In genomic region chr1:156490401-156491032, GRCh38 we compare ENCODE assay signal across 8 cellular contexts. TPM values are rescaled to one million over a fixed set of nuclear protein-coding genes. Genes with fewer than 3 reads are reported as not detected.
DNase-seq lines count a peak whose midpoint lies in the region; ATAC-seq and TF ChIP-seq lines count a peak whose summit lies in the region.

No MANE protein-coding gene starts in this region.

- H3K27me3 ChIP-seq in Karpas-422 (ENCODE audit: low read length) (no peaks in the 10 kb centered on the region), muscle layer of duodenum (ENCODE audit: low read depth, low read length) (no peaks in the 10 kb centered on the region)

- H3K4me2 ChIP-seq in Karpas-422 (ENCODE audit: low read depth, low read length, poor library complexity, severe bottlenecking), result peak overlapping the region; percentile 79

- peaks cover 15% of the 10 kb centered on the region; the same call in 1 of the 2 replicates for H4K20me1 ChIP-seq in Karpas-422 (ENCODE audit: insufficient read depth, low read depth, low read length)

- DNase-seq in AG20443 (ENCODE audit: low spot score) (peak; percentile 64), Karpas-422 (peak; percentile 70), choroid plexus epithelial cell (ENCODE audit: low read depth) (no peak), COLO829 (ENCODE audit: low spot score) (no peak), NCI-H2029 (lab: John Stamatoyannopoulos, UW) (no peak)
- no peak for DNase-seq in activated CD4-positive, CD25-positive, alpha-beta regulatory T cell (lab: John Stamatoyannopoulos, UW)

- TF ChIP-seq CTCF in choroid plexus epithelial cell (conservative IDR thresholded peaks at IDR 0.05; ENCODE audit: low read depth, low read length), result peak; percentile 41

- H3K9ac ChIP-seq in Karpas-422 (ENCODE audit: low read length), result peak overlapping the region; percentile 80

- no peak for ATAC-seq in HG02870 (IDR thresholded peaks at IDR 0.05; ENCODE audit: unreplicated experiment)

- no peaks in the 10 kb centered on the region for H3K9me3 ChIP-seq in Karpas-422 (ENCODE audit: low read length)
- H3K9me3 ChIP-seq in muscle layer of duodenum (ENCODE audit: control insufficient read depth in 1 of 2, low read length in 2 of 2), result no peaks in the 10 kb centered on the region

- no peaks in the 10 kb centered on the region for H3K36me3 ChIP-seq in Karpas-422 (ENCODE audit: insufficient read depth, low read length)
- H3K36me3 ChIP-seq in muscle layer of duodenum (ENCODE audit: control insufficient read depth in 1 of 2, insufficient read depth in 2 of 2, low read length in 2 of 2), result peaks cover 8 to 9% of the 10 kb centered on the region in 2 donors

- peaks cover 86% of the 10 kb centered on the region for H3K79me2 ChIP-seq in Karpas-422 (ENCODE audit: low read length)

- no peaks in the 10 kb centered on the region for H3K9me2 ChIP-seq in Karpas-422 (replicated peaks; ENCODE audit: insufficient read depth, low read length)

- H3K27ac ChIP-seq in Karpas-422 (ENCODE audit: low read length) (peak overlapping the region; percentile 99), muscle layer of duodenum (ENCODE audit: low read length) (peak overlapping the region; percentile 61)

- H2AFZ ChIP-seq in Karpas-422 (ENCODE audit: low read length), result no peak overlapping the region

- H3K4me3 ChIP-seq in Karpas-422 (ENCODE audit: low read length) (peak overlapping the region; percentile 60), choroid plexus epithelial cell (ENCODE audit: low read depth, low read length) (peak overlapping the region; percentile 5), muscle layer of duodenum (ENCODE audit: low read depth in 1 of 2, low read length in 2 of 2) (peak overlapping the region; percentile 34 to 50)

- peaks cover 96% of the 10 kb centered on the region for H3K4me1 ChIP-seq in Karpas-422 (ENCODE audit: low read length)
- peaks cover 74 to 91% of the 10 kb centered on the region in 2 donors for H3K4me1 ChIP-seq in muscle layer of duodenum (ENCODE audit: control insufficient read depth in 1 of 2, insufficient read depth in 2 of 2, low read length in 2 of 2)

RNA-seq across cellular contexts. Expression of gene MEF2D, which starts 10.1 kb away (rescaled TPM):
- 22.3 and 24.7 TPM in 2 replicates for total RNA-seq in Karpas-422 (2014; rRNA removed; shearing (Covaris generic); ENCODE audit: low replicate concordance)

Comparison
In these comparisons a context has a peak if more than half of its experiments do, and no peak if none do; other contexts are left out.
1. DNase-seq: peak in AG20443 (single experiment) and Karpas-422 (single experiment); none in choroid plexus epithelial cell (single experiment), activated CD4-positive, CD25-positive, alpha-beta regulatory T cell (0 of 4), COLO829 (single experiment) and NCI-H2029 (single experiment).
2. H3K4me3 ChIP-seq: peak in every context shown above with its lines; median percentile 60 in Karpas-422; 42 in muscle layer of duodenum; 5 in choroid plexus epithelial cell.